In the genomic region with DNA sequence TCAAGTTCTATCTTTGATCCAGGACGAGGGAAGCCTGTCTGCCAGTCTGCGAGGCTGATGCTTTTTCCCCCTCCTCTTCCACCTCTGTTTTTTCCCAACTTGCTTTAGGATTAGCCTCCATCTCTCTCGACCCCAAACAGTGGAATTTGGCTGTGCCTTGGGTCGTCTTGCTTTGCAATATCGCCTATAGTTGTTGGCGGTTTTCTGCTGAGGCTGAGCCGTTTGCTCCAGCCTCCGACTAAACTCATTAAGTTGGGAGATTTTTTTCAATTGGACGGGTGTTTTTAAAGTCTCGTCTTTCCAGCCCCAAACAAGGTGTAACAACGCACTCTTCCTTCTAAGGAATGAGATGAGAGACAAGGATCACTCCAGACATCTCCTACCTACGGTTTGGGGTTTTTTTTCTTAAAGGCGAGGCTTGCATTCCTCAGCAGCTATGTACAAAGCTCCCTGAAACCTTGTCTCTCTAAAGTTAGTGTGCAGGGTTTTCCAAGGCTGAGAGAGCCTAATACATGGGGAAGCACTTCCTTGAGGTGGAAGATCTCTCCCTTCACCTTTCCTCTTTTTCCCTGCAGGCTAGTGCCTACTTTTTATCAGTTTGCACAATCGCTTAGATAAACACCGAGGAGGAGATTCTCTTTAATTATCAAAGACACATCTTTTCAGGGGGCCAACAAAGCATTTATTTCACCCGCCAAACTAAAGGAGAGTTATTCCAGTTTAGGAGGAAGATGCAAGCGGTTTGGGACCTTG, we compare ENCODE assay signal across 1 cellular context.
TF ChIP-seq lines count a peak whose summit lies in the region.

No MANE protein-coding gene starts in this region.

TF ChIP-seq in K562, 482 proteins besides CTCF, POLR2A, EP300 and RAD21:
- TF ChIP-seq, protein P1, sequence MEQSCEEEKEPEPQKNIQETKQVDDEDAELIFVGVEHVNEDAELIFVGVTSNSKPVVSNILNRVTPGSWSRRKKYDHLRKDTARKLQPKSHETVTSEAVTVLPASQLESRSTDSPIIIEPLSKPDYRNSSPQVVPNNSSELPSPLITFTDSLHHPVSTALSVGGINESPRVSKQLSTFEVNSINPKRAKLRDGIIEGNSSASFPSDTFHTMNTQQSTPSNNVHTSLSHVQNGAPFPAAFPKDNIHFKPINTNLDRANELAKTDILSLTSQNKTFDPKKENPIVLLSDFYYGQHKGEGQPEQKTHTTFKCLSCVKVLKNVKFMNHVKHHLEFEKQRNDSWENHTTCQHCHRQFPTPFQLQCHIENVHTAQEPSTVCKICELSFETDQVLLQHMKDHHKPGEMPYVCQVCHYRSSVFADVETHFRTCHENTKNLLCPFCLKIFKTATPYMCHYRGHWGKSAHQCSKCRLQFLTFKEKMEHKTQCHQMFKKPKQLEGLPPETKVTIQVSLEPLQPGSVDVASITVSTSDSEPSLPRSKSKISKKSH (CRISPR knock-in tag; IDR thresholded peaks at IDR 0.05) = no peak
- TF ChIP-seq, protein P2, sequence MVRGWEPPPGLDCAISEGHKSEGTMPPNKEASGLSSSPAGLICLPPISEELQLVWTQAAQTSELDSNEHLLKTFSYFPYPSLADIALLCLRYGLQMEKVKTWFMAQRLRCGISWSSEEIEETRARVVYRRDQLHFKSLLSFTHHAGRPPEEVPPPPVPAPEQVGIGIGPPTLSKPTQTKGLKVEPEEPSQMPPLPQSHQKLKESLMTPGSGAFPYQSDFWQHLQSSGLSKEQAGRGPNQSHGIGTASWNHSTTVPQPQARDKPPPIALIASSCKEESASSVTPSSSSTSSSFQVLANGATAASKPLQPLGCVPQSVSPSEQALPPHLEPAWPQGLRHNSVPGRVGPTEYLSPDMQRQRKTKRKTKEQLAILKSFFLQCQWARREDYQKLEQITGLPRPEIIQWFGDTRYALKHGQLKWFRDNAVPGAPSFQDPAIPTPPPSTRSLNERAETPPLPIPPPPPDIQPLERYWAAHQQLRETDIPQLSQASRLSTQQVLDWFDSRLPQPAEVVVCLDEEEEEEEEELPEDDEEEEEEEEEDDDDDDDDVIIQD (CRISPR knock-in tag; IDR thresholded peaks at IDR 0.05) = no peak
- TF ChIP-seq FOXA3 (CRISPR knock-in tag; conservative IDR thresholded peaks at IDR 0.05 in 1 of 2, IDR thresholded peaks at IDR 0.05 in 1 of 2) (peak in 1 of 2 experiments; percentile 86; a peak in 2 of 4 replicates), ZNF75A (CRISPR knock-in tag; IDR thresholded peaks at IDR 0.05) (no peak), PHB (CRISPR knock-in tag; IDR thresholded peaks at IDR 0.05) (no peak), HBP1 (CRISPR knock-in tag; IDR thresholded peaks at IDR 0.05) (no peak), CBX3 (IDR thresholded peaks at IDR 0.05; ENCODE audit: borderline replicate concordance in 1 of 2, low read length in 2 of 2) (no peak), ZFP1 (CRISPR knock-in tag; IDR thresholded peaks at IDR 0.05) (no peak), ZNF395 (CRISPR knock-in tag; IDR thresholded peaks at IDR 0.05) (no peak), PTTG1 (tag; IDR thresholded peaks at IDR 0.05; ENCODE audit: low read depth) (no peak), ZBTB8A (IDR thresholded peaks at IDR 0.05; ENCODE audit: partially characterized antibody) (no peak), ZNF175 (CRISPR knock-in tag; IDR thresholded peaks at IDR 0.05; ENCODE audit: low read depth) (no peak), SIRT6 (IDR thresholded peaks at IDR 0.05; ENCODE audit: low read depth, low read length) (no peak), CSDE1 (IDR thresholded peaks at IDR 0.05) (no peak), TRIM24 (IDR thresholded peaks at IDR 0.05) (no peak), MIER1 (IDR thresholded peaks at IDR 0.05; ENCODE audit: low read depth) (no peak), NBN (IDR thresholded peaks at IDR 0.05; ENCODE audit: low read depth) (peak; percentile 15; the same call in 1 of the 2 replicates), KLF10 (CRISPR knock-in tag; IDR thresholded peaks at IDR 0.05) (no peak), ZNF146 (CRISPR knock-in tag; IDR thresholded peaks at IDR 0.05; ENCODE audit: unreplicated experiment) (no peak), PML (IDR thresholded peaks at IDR 0.05; ENCODE audit: low read length) (no peak), TBL1XR1 (IDR thresholded peaks at IDR 0.05; ENCODE audit: low read length in 2 of 2) (peak in 1 of 2 experiments; percentile 21; a peak in 1 of 4 replicates), SMARCB1 (IDR thresholded peaks at IDR 0.05; ENCODE audit: insufficient read length, low read depth) (no peak), NCOA1 (IDR thresholded peaks at IDR 0.05; ENCODE audit: low read depth) (no peak), ZBTB17 (CRISPR knock-in tag; IDR thresholded peaks at IDR 0.05) (no peak), ZNF347 (CRISPR knock-in tag; IDR thresholded peaks at IDR 0.05; ENCODE audit: low read depth) (no peak), ZBTB5 (IDR thresholded peaks at IDR 0.05) (no peak), GABPB1 (CRISPR knock-in tag; IDR thresholded peaks at IDR 0.05) (no peak), SMARCA4 (IDR thresholded peaks at IDR 0.05) (no peak), STAT5B (CRISPR knock-in tag; IDR thresholded peaks at IDR 0.05) (no peak), ZNF239 (CRISPR knock-in tag; IDR thresholded peaks at IDR 0.05) (no peak)
- TF ChIP-seq, protein P3, sequence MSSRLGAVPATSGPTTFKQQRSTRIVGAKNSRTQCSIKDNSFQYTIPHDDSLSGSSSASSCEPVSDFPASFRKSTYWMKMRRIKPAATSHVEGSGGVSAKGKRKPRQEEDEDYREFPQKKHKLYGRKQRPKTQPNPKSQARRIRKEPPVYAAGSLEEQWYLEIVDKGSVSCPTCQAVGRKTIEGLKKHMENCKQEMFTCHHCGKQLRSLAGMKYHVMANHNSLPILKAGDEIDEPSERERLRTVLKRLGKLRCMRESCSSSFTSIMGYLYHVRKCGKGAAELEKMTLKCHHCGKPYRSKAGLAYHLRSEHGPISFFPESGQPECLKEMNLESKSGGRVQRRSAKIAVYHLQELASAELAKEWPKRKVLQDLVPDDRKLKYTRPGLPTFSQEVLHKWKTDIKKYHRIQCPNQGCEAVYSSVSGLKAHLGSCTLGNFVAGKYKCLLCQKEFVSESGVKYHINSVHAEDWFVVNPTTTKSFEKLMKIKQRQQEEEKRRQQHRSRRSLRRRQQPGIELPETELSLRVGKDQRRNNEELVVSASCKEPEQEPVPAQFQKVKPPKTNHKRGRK (tag; IDR thresholded peaks at IDR 0.05) = 0 out of 2 replicates have a peak, but pooled peaks have one; percentile 37
- TF ChIP-seq, protein P4, sequence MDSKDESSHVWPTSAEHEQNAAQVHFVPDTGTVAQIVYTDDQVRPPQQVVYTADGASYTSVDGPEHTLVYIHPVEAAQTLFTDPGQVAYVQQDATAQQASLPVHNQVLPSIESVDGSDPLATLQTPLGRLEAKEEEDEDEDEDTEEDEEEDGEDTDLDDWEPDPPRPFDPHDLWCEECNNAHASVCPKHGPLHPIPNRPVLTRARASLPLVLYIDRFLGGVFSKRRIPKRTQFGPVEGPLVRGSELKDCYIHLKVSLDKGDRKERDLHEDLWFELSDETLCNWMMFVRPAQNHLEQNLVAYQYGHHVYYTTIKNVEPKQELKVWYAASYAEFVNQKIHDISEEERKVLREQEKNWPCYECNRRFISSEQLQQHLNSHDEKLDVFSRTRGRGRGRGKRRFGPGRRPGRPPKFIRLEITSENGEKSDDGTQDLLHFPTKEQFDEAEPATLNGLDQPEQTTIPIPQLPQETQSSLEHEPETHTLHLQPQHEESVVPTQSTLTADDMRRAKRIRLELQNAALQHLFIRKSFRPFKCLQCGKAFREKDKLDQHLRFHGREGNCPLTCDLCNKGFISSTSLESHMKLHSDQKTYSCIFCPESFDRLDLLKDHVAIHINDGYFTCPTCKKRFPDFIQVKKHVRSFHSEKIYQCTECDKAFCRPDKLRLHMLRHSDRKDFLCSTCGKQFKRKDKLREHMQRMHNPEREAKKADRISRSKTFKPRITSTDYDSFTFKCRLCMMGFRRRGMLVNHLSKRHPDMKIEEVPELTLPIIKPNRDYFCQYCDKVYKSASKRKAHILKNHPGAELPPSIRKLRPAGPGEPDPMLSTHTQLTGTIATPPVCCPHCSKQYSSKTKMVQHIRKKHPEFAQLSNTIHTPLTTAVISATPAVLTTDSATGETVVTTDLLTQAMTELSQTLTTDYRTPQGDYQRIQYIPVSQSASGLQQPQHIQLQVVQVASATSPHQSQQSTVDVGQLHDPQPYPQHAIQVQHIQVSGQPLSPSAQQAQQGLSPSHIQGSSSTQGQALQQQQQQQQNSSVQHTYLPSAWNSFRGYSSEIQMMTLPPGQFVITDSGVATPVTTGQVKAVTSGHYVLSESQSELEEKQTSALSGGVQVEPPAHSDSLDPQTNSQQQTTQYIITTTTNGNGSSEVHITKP (IDR thresholded peaks at IDR 0.05; ENCODE audit: partially characterized antibody) = peak; percentile 11
- TF ChIP-seq, protein P5, sequence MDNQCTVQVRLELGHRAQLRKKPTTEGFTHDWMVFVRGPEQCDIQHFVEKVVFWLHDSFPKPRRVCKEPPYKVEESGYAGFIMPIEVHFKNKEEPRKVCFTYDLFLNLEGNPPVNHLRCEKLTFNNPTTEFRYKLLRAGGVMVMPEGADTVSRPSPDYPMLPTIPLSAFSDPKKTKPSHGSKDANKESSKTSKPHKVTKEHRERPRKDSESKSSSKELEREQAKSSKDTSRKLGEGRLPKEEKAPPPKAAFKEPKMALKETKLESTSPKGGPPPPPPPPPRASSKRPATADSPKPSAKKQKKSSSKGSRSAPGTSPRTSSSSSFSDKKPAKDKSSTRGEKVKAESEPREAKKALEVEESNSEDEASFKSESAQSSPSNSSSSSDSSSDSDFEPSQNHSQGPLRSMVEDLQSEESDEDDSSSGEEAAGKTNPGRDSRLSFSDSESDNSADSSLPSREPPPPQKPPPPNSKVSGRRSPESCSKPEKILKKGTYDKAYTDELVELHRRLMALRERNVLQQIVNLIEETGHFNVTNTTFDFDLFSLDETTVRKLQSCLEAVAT (IDR thresholded peaks at IDR 0.05) = peak; percentile 8 to 38; a peak in 1 of 4 replicates
- TF ChIP-seq, protein P6, sequence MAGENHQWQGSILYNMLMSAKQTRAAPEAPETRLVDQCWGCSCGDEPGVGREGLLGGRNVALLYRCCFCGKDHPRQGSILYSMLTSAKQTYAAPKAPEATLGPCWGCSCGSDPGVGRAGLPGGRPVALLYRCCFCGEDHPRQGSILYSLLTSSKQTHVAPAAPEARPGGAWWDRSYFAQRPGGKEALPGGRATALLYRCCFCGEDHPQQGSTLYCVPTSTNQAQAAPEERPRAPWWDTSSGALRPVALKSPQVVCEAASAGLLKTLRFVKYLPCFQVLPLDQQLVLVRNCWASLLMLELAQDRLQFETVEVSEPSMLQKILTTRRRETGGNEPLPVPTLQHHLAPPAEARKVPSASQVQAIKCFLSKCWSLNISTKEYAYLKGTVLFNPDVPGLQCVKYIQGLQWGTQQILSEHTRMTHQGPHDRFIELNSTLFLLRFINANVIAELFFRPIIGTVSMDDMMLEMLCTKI (IDR thresholded peaks at IDR 0.05; ENCODE audit: partially characterized antibody) = no peak
- TF ChIP-seq, protein P7, sequence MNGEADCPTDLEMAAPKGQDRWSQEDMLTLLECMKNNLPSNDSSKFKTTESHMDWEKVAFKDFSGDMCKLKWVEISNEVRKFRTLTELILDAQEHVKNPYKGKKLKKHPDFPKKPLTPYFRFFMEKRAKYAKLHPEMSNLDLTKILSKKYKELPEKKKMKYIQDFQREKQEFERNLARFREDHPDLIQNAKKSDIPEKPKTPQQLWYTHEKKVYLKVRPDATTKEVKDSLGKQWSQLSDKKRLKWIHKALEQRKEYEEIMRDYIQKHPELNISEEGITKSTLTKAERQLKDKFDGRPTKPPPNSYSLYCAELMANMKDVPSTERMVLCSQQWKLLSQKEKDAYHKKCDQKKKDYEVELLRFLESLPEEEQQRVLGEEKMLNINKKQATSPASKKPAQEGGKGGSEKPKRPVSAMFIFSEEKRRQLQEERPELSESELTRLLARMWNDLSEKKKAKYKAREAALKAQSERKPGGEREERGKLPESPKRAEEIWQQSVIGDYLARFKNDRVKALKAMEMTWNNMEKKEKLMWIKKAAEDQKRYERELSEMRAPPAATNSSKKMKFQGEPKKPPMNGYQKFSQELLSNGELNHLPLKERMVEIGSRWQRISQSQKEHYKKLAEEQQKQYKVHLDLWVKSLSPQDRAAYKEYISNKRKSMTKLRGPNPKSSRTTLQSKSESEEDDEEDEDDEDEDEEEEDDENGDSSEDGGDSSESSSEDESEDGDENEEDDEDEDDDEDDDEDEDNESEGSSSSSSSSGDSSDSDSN (IDR thresholded peaks at IDR 0.05; ENCODE audit: borderline replicate concordance in 1 of 2, low read depth in 2 of 2, low read length in 2 of 2) = no peak
